In the genomic region with DNA sequence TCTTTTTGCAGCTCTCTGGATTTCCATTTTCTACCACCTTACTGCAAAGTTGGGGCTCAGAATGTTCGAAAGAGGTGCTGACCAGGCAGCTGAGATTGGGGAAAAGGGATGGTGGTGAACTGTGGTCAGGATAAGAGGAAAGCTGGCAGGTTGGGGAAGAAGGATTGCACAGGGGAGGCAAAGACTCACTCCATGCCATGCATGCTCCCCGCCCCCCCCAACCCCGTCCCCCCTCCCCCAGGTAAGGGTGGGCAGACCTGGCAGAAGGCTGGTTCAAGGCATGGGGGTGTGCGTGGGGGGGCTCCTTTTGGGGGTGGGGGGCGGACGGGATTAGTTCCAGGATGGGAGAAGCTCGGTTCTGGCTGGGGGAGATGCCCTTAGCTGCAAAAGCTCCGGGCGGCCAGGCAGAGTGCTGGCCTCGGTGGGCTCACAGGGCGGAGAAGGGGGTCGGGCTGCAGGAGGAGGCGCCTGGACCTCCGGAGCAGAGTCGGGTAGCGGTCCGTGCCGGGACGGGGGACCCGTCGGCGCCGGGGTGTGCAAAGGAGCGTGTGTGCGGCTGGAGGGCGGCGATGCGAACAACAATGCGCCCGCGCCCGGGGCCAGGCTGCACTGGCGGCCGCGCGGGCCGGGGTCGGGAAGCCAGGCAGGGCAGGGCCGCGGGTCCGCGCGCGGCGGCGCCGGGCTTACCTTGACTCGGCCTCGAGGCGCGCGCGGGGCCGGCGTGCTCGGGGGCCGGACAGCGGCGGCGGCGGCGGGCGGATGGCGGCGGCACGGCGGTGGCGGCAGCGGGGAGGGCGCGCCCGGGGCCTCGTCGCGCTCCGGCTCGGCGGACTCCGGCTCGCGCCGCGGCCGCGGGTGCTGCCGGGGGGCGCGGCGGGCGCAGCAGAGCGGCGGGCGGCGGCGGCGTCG, we compare ENCODE assay signal across 8 cellular contexts. TPM values are rescaled to one million over a fixed set of nuclear protein-coding genes. Genes with fewer than 3 reads are reported as not detected.
A peak's percentile ranks its signal among the peaks of the same experiment; 100 is the strongest.
DNase-seq lines count a peak whose midpoint lies in the region; ATAC-seq and TF ChIP-seq lines count a peak whose summit lies in the region.

No MANE protein-coding gene starts in this region.

- no peak for TF ChIP-seq POLR2A in vagina (IDR thresholded peaks at IDR 0.05)

- TF ChIP-seq CTCF in activated B cell treated with CpG ODN at 0.5 μM for 24 hours (IDR thresholded peaks at IDR 0.05) (no peak), epithelial cell of esophagus (IDR thresholded peaks at IDR 0.05; ENCODE audit: insufficient read depth, low read depth, low read length, missing control alignments) (no peak), vagina (IDR thresholded peaks at IDR 0.05) (no peak)

- H3K4me1 Mint-ChIP-seq in activated B cell treated with CpG ODN at 0.5 μM for 24 hours = peaks cover 45% of the 10 kb centered on the region
- H3K4me1 Mint-ChIP-seq in naive thymus-derived CD8-positive, alpha-beta T cell = peaks cover 18 to 52% (median 48%) of the 10 kb centered on the region in 4 donors

- peaks cover 0 to 21% of the 10 kb centered on the region in 2 donors for H3K36me3 ChIP-seq in vagina

- H3K9me3 Mint-ChIP-seq in activated B cell treated with CpG ODN at 0.5 μM for 24 hours = no peaks in the 10 kb centered on the region
- no peaks in the 10 kb centered on the region for H3K9me3 Mint-ChIP-seq in naive thymus-derived CD8-positive, alpha-beta T cell

- intact Hi-C loops in activated B cell treated with CpG ODN at 0.5 μM for 24 hours (cut with micrococcal nuclease) = loop anchor here (1.0 kb wide), 4 partner anchors 28 to 420 kb away; a partner anchor contains a TSS
- intact Hi-C loops in vagina (cut with DNase I) = loop anchor here (5.0 kb wide), 1 partner anchor 138 kb away; no protein-coding TSS in a partner anchor

- peak overlapping the region; percentile 91 for H3K4me3 Mint-ChIP-seq in activated B cell treated with CpG ODN at 0.5 μM for 24 hours
- H3K4me3 Mint-ChIP-seq in naive thymus-derived CD8-positive, alpha-beta T cell = peak overlapping the region; percentile 88 to 98 (median 93)

- no peaks in the 10 kb centered on the region for H3K9me3 ChIP-seq in vagina

- peaks cover 56% of the 10 kb centered on the region for H3K4me1 ChIP-seq in vagina

- H3K27me3 Mint-ChIP-seq in activated B cell treated with CpG ODN at 0.5 μM for 24 hours = no peaks in the 10 kb centered on the region
- H3K27me3 Mint-ChIP-seq in naive thymus-derived CD8-positive, alpha-beta T cell = no peaks in the 10 kb centered on the region

- DNase-seq in NCI-H2171 treated with DMSO at 0.1 percent for 48 hours (lab: John Stamatoyannopoulos, UW) = peak; percentile 43
- DNase-seq in NCI-H2171 (lab: John Stamatoyannopoulos, UW) = no peak
- DNase-seq in activated B cell treated with CpG ODN at 0.5 μM for 24 hours = no peak
- DNase-seq in epithelial cell of esophagus (ENCODE audit: low read depth) = peak; percentile 24
- DNase-seq in naive thymus-derived CD8-positive, alpha-beta T cell = peak in 4 of 10 donors; percentile 11 to 65 (median 31)
- DNase-seq in vagina (ENCODE audit: extremely low spot score in 2 of 2) = no peak
- no peak for DNase-seq in GM19240 (ENCODE audit: insufficient read length, low spot score)

- POLR2A ChIA-PET in activated B cell treated with CpG ODN at 0.5 μM for 24 hours (lab: Charles Lee) = interaction anchor here (0.5 to 6.8 kb wide), 34 partner anchors 8 to 1643 kb away, joined by 3 to 364 read pairs (median 6); a partner anchor contains a TSS
- POLR2A ChIA-PET in naive thymus-derived CD8-positive, alpha-beta T cell (lab: Charles Lee) = interaction anchor here (0.5 to 10.8 kb wide), 27 partner anchors 8 to 1261 kb away, joined by 3 to 272 read pairs (median 4); a partner anchor contains a TSS

- peaks cover 56% of the 10 kb centered on the region for H3K36me3 Mint-ChIP-seq in activated B cell treated with CpG ODN at 0.5 μM for 24 hours (ENCODE audit: low read depth)
- peaks cover 0 to 49% (median 8%) of the 10 kb centered on the region in 3 donors for H3K36me3 Mint-ChIP-seq in naive thymus-derived CD8-positive, alpha-beta T cell

- peak; percentile 15 for ATAC-seq in HG03442 (IDR thresholded peaks at IDR 0.05; ENCODE audit: unreplicated experiment)
- ATAC-seq in activated B cell treated with CpG ODN at 0.5 μM for 24 hours (ENCODE audit: low read depth) = peak; percentile 7
- peak; percentile 2 to 13 for ATAC-seq in naive thymus-derived CD8-positive, alpha-beta T cell

- H3K27ac ChIP-seq in vagina = peak overlapping the region; percentile 99

- H3K4me3 ChIP-seq in epithelial cell of esophagus (ENCODE audit: low read length) (peak overlapping the region; percentile 77), vagina (peak overlapping the region; percentile 95 to 97)

- H3K27me3 ChIP-seq in vagina = no peaks in the 10 kb centered on the region

- CTCF ChIA-PET in activated B cell treated with CpG ODN at 0.5 μM for 24 hours (lab: Charles Lee) = interaction anchor here (0.6 to 9.0 kb wide), 21 partner anchors 9 to 694 kb away, joined by 3 to 231 read pairs (median 5); a partner anchor contains a TSS

- peak overlapping the region; percentile 97 for H3K27ac Mint-ChIP-seq in activated B cell treated with CpG ODN at 0.5 μM for 24 hours
- peak overlapping the region; percentile 93 to 99 (median 99) for H3K27ac Mint-ChIP-seq in naive thymus-derived CD8-positive, alpha-beta T cell

RNA-seq across cellular contexts. Expression of a gene that starts 0.8 kb away (rescaled TPM):
- total RNA-seq in activated B cell treated with CpG ODN at 0.5 μM for 24 hours = 89.4 and 99.3 TPM in 2 replicates
- total RNA-seq in naive thymus-derived CD8-positive, alpha-beta T cell = 10 to 100 TPM; 73.4 to 73.8 TPM
- polyA plus RNA-seq in naive thymus-derived CD8-positive, alpha-beta T cell = 10 to 100 TPM in 1 of 3 donors, 1 to 10 TPM in 2; 6.3 to 10.9 (median 8.2) TPM
- total RNA-seq in vagina = 51.6 TPM

RNA-seq across cellular contexts. Expression of a gene that starts 27.9 kb away (rescaled TPM):
- 39.8 and 41.2 TPM in 2 replicates for total RNA-seq in activated B cell treated with CpG ODN at 0.5 μM for 24 hours
- 10 to 100 TPM; 45.4 to 46.6 TPM for total RNA-seq in naive thymus-derived CD8-positive, alpha-beta T cell
- 10 to 100 TPM; 65.0 to 79.8 (median 75.3) TPM for polyA plus RNA-seq in naive thymus-derived CD8-positive, alpha-beta T cell
- 21.1 TPM for total RNA-seq in vagina

RNA-seq across cellular contexts. Expression of a gene that starts 28.2 kb away (rescaled TPM):
- 7.5 and 8.1 TPM in 2 replicates for total RNA-seq in activated B cell treated with CpG ODN at 0.5 μM for 24 hours
- 1 to 10 TPM; 8.4 to 8.8 TPM for total RNA-seq in naive thymus-derived CD8-positive, alpha-beta T cell
- 1 to 10 TPM; 3.5 to 4.8 (median 4.6) TPM for polyA plus RNA-seq in naive thymus-derived CD8-positive, alpha-beta T cell
- 3.2 TPM for total RNA-seq in vagina

Comparison
In these comparisons a context has a peak if more than half of its experiments do, and no peak if none do; other contexts are left out.
1. DNase-seq: peak in NCI-H2171 treated with DMSO at 0.1 percent for 48 hours (single experiment) and epithelial cell of esophagus (single experiment); none in NCI-H2171 (single experiment), activated B cell treated with CpG ODN at 0.5 μM for 24 hours (single experiment), vagina (0 of 2) and GM19240 (single experiment).
2. Peak in every context shown above with its lines, with median percentiles within 50 percentile points of each other: ATAC-seq.